1 cellular context compared by ENCODE assay signal in genomic region chr6:31351734-31352496, GRCh38.
TF ChIP-seq lines count a peak whose summit lies in the region.

No MANE protein-coding gene starts in this region.

TF ChIP-seq in WTC11, 78 proteins besides CTCF, POLR2A, EP300 and RAD21 (continued from another document):
- no peak for TF ChIP-seq ATF6 (CRISPR knock-in tag; IDR thresholded peaks at IDR 0.05)
- TF ChIP-seq NFATC4 (CRISPR knock-in tag; IDR thresholded peaks at IDR 0.05) = no peak
- no peak for TF ChIP-seq ATF3 (CRISPR knock-in tag; conservative IDR thresholded peaks at IDR 0.05)
- TF ChIP-seq, protein P1, sequence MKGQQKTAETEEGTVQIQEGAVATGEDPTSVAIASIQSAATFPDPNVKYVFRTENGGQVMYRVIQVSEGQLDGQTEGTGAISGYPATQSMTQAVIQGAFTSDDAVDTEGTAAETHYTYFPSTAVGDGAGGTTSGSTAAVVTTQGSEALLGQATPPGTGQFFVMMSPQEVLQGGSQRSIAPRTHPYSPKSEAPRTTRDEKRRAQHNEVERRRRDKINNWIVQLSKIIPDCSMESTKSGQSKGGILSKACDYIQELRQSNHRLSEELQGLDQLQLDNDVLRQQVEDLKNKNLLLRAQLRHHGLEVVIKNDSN (CRISPR knock-in tag; IDR thresholded peaks at IDR 0.05) = no peak
- no peak for TF ChIP-seq CREM (CRISPR knock-in tag; IDR thresholded peaks at IDR 0.05)
- no peak for TF ChIP-seq STAT6 (CRISPR knock-in tag; conservative IDR thresholded peaks at IDR 0.05; ENCODE audit: low read depth)
- TF ChIP-seq ZNF396 (CRISPR knock-in tag; IDR thresholded peaks at IDR 0.05; ENCODE audit: borderline replicate concordance) = no peak
- no peak for TF ChIP-seq ZBTB21 (CRISPR knock-in tag; IDR thresholded peaks at IDR 0.05; ENCODE audit: borderline replicate concordance)
- TF ChIP-seq AR (CRISPR knock-in tag; IDR thresholded peaks at IDR 0.05) = no peak
- TF ChIP-seq NFYB (CRISPR knock-in tag; conservative IDR thresholded peaks at IDR 0.05; ENCODE audit: low read depth) = no peak
TF ChIP-seq in WTC11: peak in this region for 0.
